Comparison of ENCODE assay signal across 8 cellular contexts in genomic region chr2:231189571-231190495, GRCh38. TPM values are rescaled to one million over a fixed set of nuclear protein-coding genes. Genes with fewer than 3 reads are reported as not detected.
A peak's percentile ranks its signal among the peaks of the same experiment; 100 is the strongest.
DNase-seq lines count a peak whose midpoint lies in the region; ATAC-seq and TF ChIP-seq lines count a peak whose summit lies in the region.

No MANE protein-coding gene starts in this region.

- no peaks in the 10 kb centered on the region for H3K79me2 ChIP-seq in Karpas-422 (ENCODE audit: low read length)

- no peaks in the 10 kb centered on the region for H4K20me1 ChIP-seq in Karpas-422 (ENCODE audit: insufficient read depth, low read depth, low read length)

- peaks cover 0 to 6% (median 0%) of the 10 kb centered on the region in 9 donors for H3K27me3 ChIP-seq in heart left ventricle
- H3K27me3 ChIP-seq in neuron (ENCODE audit: insufficient read depth, low read length), result no peaks in the 10 kb centered on the region
- no peaks in the 10 kb centered on the region for H3K27me3 ChIP-seq in aorta (ENCODE audit: control insufficient read depth in 1 of 2, insufficient read depth in 2 of 2, low read length in 1 of 2)
- H3K27me3 ChIP-seq in Karpas-422 (ENCODE audit: low read length), result no peaks in the 10 kb centered on the region

- no peaks in the 10 kb centered on the region for H3K4me1 Mint-ChIP-seq in stimulated activated naive CD8-positive, alpha-beta T cell treated with anti-CD3 and anti-CD28 coated beads, Interleukin-15, amount 100 ng/mL, for 72 hours
- peaks cover 0 to 3% (median 0%) of the 10 kb centered on the region in 4 donors for H3K4me1 Mint-ChIP-seq in naive thymus-derived CD8-positive, alpha-beta T cell

- peak; percentile 43 for ATAC-seq in stimulated activated naive CD8-positive, alpha-beta T cell treated with anti-CD3 and anti-CD28 coated beads, Interleukin-15, amount 100 ng/mL, for 72 hours
- no peak for ATAC-seq in stimulated activated naive CD8-positive, alpha-beta T cell treated with anti-CD3 and anti-CD28 coated beads, Interleukin-15, Interleukin-2, amounts not matched to agents 100 U/mL and 50 U/mL, for 24 hours
- ATAC-seq in heart left ventricle (peak; percentile 28 to 55 (median 46)), aorta (ENCODE audit: low FRiP score) (peak; percentile 79)
- no peak for ATAC-seq in naive thymus-derived CD8-positive, alpha-beta T cell

- no peaks in the 10 kb centered on the region for H3K9me2 ChIP-seq in Karpas-422 (replicated peaks; ENCODE audit: insufficient read depth, low read length)

- intact Hi-C loops in heart left ventricle (cut with DNase I), result loop anchor here in 5 of 10 donors (5.0 to 10.0 kb wide), 4 partner anchors 68 to 88 kb away; no protein-coding TSS in a partner anchor
- intact Hi-C loops in aorta (cut with DNase I), result loop anchor here (2.0 kb wide), 3 partner anchors 57 to 85 kb away; no protein-coding TSS in a partner anchor

- peaks cover 3 to 61% (median 34%) of the 10 kb centered on the region in 12 donors for H3K4me1 ChIP-seq in heart left ventricle
- H3K4me1 ChIP-seq in neuron (ENCODE audit: insufficient read depth, low read length), result no peaks in the 10 kb centered on the region
- H3K4me1 ChIP-seq in aorta (ENCODE audit: control insufficient read depth in 1 of 2, insufficient read depth in 2 of 2, low read length in 2 of 2), result peaks cover 0 to 3% of the 10 kb centered on the region in 2 donors
- H3K4me1 ChIP-seq in Karpas-422 (ENCODE audit: low read length), result no peaks in the 10 kb centered on the region

- 54 to 70% (median 65%) methylated on average over 17 to 22 of the region's 22 CpGs for WGBS in heart left ventricle, 4 donors
- WGBS in aorta, 2 donors, result 18 to 21% methylated on average over 22 of the region's 22 CpGs

- no peak overlapping the region for H3K4me2 ChIP-seq in Karpas-422 (ENCODE audit: low read depth, low read length, poor library complexity, severe bottlenecking)

- H3K9me3 ChIP-seq in heart left ventricle, result no peaks in the 10 kb centered on the region
- H3K9me3 ChIP-seq in neuron (ENCODE audit: low read length), result no peaks in the 10 kb centered on the region
- H3K9me3 ChIP-seq in aorta (ENCODE audit: control insufficient read depth, low read length), result no peaks in the 10 kb centered on the region
- no peaks in the 10 kb centered on the region for H3K9me3 ChIP-seq in Karpas-422 (ENCODE audit: low read length)

- peaks cover 54% of the 10 kb centered on the region for H3K27me3 Mint-ChIP-seq in stimulated activated naive CD8-positive, alpha-beta T cell treated with anti-CD3 and anti-CD28 coated beads, Interleukin-15, amount 100 ng/mL, for 72 hours
- H3K27me3 Mint-ChIP-seq in naive thymus-derived CD8-positive, alpha-beta T cell, result peaks cover 6 to 49% (median 30%) of the 10 kb centered on the region in 5 donors

- peak overlapping the region; percentile 14 for H2AFZ ChIP-seq in neuron (ENCODE audit: low read depth, low read length)
- H2AFZ ChIP-seq in Karpas-422 (ENCODE audit: low read length), result no peak overlapping the region

- peak overlapping the region in 10 of 12 donors; percentile 28 to 57 (median 40) for H3K4me3 ChIP-seq in heart left ventricle
- H3K4me3 ChIP-seq in neuron (ENCODE audit: low read length), result no peak overlapping the region
- peak overlapping the region; percentile 8 to 29 for H3K4me3 ChIP-seq in aorta (ENCODE audit: low read length in 2 of 2)
- no peak overlapping the region for H3K4me3 ChIP-seq in Karpas-422 (ENCODE audit: low read length)

- peak overlapping the region; percentile 59 to 61 for H3K27ac Mint-ChIP-seq in stimulated activated naive CD8-positive, alpha-beta T cell treated with anti-CD3 and anti-CD28 coated beads, Interleukin-15, amount 100 ng/mL, for 72 hours
- H3K27ac Mint-ChIP-seq in naive thymus-derived CD8-positive, alpha-beta T cell, result peak overlapping the region in 1 of 10 donors; percentile 53

- no peak for TF ChIP-seq CTCF in heart left ventricle (IDR thresholded peaks at IDR 0.05)

- H3K4me3 Mint-ChIP-seq in stimulated activated naive CD8-positive, alpha-beta T cell treated with anti-CD3 and anti-CD28 coated beads, Interleukin-15, amount 100 ng/mL, for 72 hours, result no peak overlapping the region
- H3K4me3 Mint-ChIP-seq in naive thymus-derived CD8-positive, alpha-beta T cell, result peak overlapping the region in 1 of 10 donors; percentile 37

- no peaks in the 10 kb centered on the region for H3K9me3 Mint-ChIP-seq in stimulated activated naive CD8-positive, alpha-beta T cell treated with anti-CD3 and anti-CD28 coated beads, Interleukin-15, amount 100 ng/mL, for 72 hours
- no peaks in the 10 kb centered on the region for H3K9me3 Mint-ChIP-seq in naive thymus-derived CD8-positive, alpha-beta T cell

- POLR2A ChIA-PET in naive thymus-derived CD8-positive, alpha-beta T cell (lab: Charles Lee), result no interaction called here

- H3K36me3 ChIP-seq in heart left ventricle (no peaks in the 10 kb centered on the region), neuron (ENCODE audit: insufficient read depth, low read length) (no peaks in the 10 kb centered on the region), aorta (ENCODE audit: control insufficient read depth in 1 of 2, insufficient read depth in 2 of 2, low read length in 1 of 2) (no peaks in the 10 kb centered on the region), Karpas-422 (ENCODE audit: insufficient read depth, low read length) (no peaks in the 10 kb centered on the region)

- no peaks in the 10 kb centered on the region for H3K36me3 Mint-ChIP-seq in naive thymus-derived CD8-positive, alpha-beta T cell

- H3K9ac ChIP-seq in Karpas-422 (ENCODE audit: low read length), result no peak overlapping the region

- TF ChIP-seq POLR2A in heart left ventricle (IDR thresholded peaks at IDR 0.05), result no peak

- H3K27ac ChIP-seq in heart left ventricle (peak overlapping the region; percentile 78 to 96 (median 86)), aorta (ENCODE audit: low read depth in 1 of 2, low read length in 2 of 2) (peak overlapping the region; percentile 99 to 100), Karpas-422 (ENCODE audit: low read length) (no peak overlapping the region)

- DNase-seq in stimulated activated naive CD8-positive, alpha-beta T cell treated with anti-CD3 and anti-CD28 coated beads, Interleukin-15, amount 100 ng/mL, for 72 hours, result no peak
- no peak for DNase-seq in stimulated activated naive CD8-positive, alpha-beta T cell treated with anti-CD3 and anti-CD28 coated beads, Interleukin-15, Interleukin-2, amounts not matched to agents 100 U/mL and 50 U/mL, for 24 hours
- DNase-seq in heart left ventricle (peak in 4 of 5 donors; percentile 40 to 68 (median 62)), aorta (peak; percentile 88 to 92), NCI-H187 (lab: John Stamatoyannopoulos, UW) (no peak), Karpas-422 (no peak)
- DNase-seq in naive thymus-derived CD8-positive, alpha-beta T cell, result no peak

RNA-seq across cellular contexts. Expression of gene ARMC9, which starts 8.6 kb away (rescaled TPM):
- total RNA-seq in heart left ventricle (1 to 10 TPM; 1.3 to 4.7 (median 3.4) TPM), aorta (10 to 100 TPM; 50.7 to 86.8 TPM)
- polyA plus RNA-seq in heart left ventricle (1 to 10 TPM in 1 of 2 donors, under 1 TPM in 1; 0.95 to 2.4 TPM), aorta (10 to 100 TPM in 1 of 2 donors, 1 to 10 TPM in 1; 6.9 to 10.5 TPM)
- 7.7 and 11.5 TPM in 2 replicates for total RNA-seq in Karpas-422 (2014; rRNA removed; shearing (Covaris generic); ENCODE audit: low replicate concordance)
- total RNA-seq in naive thymus-derived CD8-positive, alpha-beta T cell, result 1 to 10 TPM; 1.7 to 2.0 TPM
- 1 to 10 TPM in 2 of 3 donors, under 1 TPM in 1; 0.78 to 2.6 (median 2.2) TPM for polyA plus RNA-seq in naive thymus-derived CD8-positive, alpha-beta T cell

Comparison
In these comparisons a context has a peak if more than half of its experiments do, and no peak if none do; other contexts are left out.
1. ATAC-seq: peak in stimulated activated naive CD8-positive, alpha-beta T cell treated with anti-CD3 and anti-CD28 coated beads, Interleukin-15, amount 100 ng/mL, for 72 hours (single experiment), heart left ventricle (4 of 4) and aorta (single experiment); none in stimulated activated naive CD8-positive, alpha-beta T cell treated with anti-CD3 and anti-CD28 coated beads, Interleukin-15, Interleukin-2, amounts not matched to agents 100 U/mL and 50 U/mL, for 24 hours (single experiment) and naive thymus-derived CD8-positive, alpha-beta T cell (0 of 2).
2. DNase-seq: peak in heart left ventricle (4 of 5) and aorta (2 of 2); none in stimulated activated naive CD8-positive, alpha-beta T cell treated with anti-CD3 and anti-CD28 coated beads, Interleukin-15, amount 100 ng/mL, for 72 hours (0 of 2), stimulated activated naive CD8-positive, alpha-beta T cell treated with anti-CD3 and anti-CD28 coated beads, Interleukin-15, Interleukin-2, amounts not matched to agents 100 U/mL and 50 U/mL, for 24 hours (single experiment), NCI-H187 (0 of 2), Karpas-422 (single experiment) and naive thymus-derived CD8-positive, alpha-beta T cell (0 of 10).
3. H3K4me3 ChIP-seq: peak in heart left ventricle (10 of 12) and aorta (2 of 2); none in neuron (single experiment) and Karpas-422 (single experiment).